1 cellular context compared by ENCODE assay signal in the genomic region with DNA sequence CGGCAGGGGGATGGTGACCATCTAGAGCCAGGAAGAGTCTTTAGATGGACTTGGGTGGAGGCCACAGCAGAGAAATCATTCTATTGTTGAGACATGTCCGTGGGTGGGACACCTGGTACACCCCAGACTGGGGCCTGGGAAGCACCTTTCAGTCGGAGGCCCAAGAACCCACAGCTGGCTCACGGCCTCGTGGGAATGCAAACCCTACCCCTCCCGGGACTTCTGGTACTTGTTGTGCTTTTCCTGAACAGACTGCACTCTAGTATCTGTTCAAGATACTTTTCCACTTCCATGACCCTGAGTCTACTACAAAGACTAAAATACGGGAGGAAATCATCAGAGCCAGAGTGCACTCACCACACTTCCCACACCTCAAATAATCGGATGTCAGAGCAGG.
A peak's percentile ranks its signal among the peaks of the same experiment; 100 is the strongest.
TF ChIP-seq lines count a peak whose summit lies in the region.

No MANE protein-coding gene starts in this region.

TF ChIP-seq in GM12878, 131 proteins besides CTCF, POLR2A, EP300 and RAD21 (continues in another document):
- TF ChIP-seq, protein P1, sequence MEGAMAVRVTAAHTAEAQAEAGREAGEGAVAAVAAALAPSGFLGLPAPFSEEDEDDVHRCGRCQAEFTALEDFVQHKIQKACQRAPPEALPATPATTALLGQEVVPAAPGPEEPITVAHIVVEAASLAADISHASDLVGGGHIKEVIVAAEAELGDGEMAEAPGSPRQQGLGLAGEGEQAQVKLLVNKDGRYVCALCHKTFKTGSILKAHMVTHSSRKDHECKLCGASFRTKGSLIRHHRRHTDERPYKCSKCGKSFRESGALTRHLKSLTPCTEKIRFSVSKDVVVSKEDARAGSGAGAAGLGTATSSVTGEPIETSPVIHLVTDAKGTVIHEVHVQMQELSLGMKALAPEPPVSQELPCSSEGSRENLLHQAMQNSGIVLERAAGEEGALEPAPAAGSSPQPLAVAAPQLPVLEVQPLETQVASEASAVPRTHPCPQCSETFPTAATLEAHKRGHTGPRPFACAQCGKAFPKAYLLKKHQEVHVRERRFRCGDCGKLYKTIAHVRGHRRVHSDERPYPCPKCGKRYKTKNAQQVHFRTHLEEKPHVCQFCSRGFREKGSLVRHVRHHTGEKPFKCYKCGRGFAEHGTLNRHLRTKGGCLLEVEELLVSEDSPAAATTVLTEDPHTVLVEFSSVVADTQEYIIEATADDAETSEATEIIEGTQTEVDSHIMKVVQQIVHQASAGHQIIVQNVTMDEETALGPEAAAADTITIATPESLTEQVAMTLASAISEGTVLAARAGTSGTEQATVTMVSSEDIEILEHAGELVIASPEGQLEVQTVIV (IDR thresholded peaks at IDR 0.05; ENCODE audit: borderline replicate concordance, partially characterized antibody) = no peak
- TF ChIP-seq PAX5 (IDR thresholded peaks at IDR 0.05; ENCODE audit: borderline replicate concordance, low read depth, low read length) (peak; percentile 28; the same call in 1 of the 2 replicates), TAF1 (IDR thresholded peaks at IDR 0.05; ENCODE audit: borderline replicate concordance, low read depth, low read length) (no peak), NFYA (IDR thresholded peaks at IDR 0.05; ENCODE audit: borderline replicate concordance, low read depth, low read length) (no peak), SUPT20H (IDR thresholded peaks at IDR 0.05; ENCODE audit: borderline replicate concordance, control insufficient read depth, low read depth, low read length) (no peak), ZNF622 (IDR thresholded peaks at IDR 0.05) (no peak), ZSCAN29 (IDR thresholded peaks at IDR 0.05) (no peak), HDAC2 (IDR thresholded peaks at IDR 0.05) (no peak), NBN (IDR thresholded peaks at IDR 0.05) (no peak), NRF1 (conservative IDR thresholded peaks at IDR 0.05; ENCODE audit: low read depth, low read length) (no peak), ASH2L (IDR thresholded peaks at IDR 0.05; ENCODE audit: borderline replicate concordance, low read depth) (no peak), IKZF1 (conservative IDR thresholded peaks at IDR 0.05) (peak; percentile 44; the same call in 1 of the 2 replicates), RELA (IDR thresholded peaks at IDR 0.05; ENCODE audit: borderline replicate concordance, partially characterized antibody) (no peak), WRNIP1 (IDR thresholded peaks at IDR 0.05; ENCODE audit: borderline replicate concordance, low read depth, low read length) (no peak), SMAD5 (IDR thresholded peaks at IDR 0.05; ENCODE audit: low read depth) (no peak), FOS (IDR thresholded peaks at IDR 0.05; ENCODE audit: borderline replicate concordance, extremely low read depth, insufficient read length) (no peak), CBX5 (IDR thresholded peaks at IDR 0.05; ENCODE audit: low read depth) (no peak), FOXK2 (IDR thresholded peaks at IDR 0.05) (no peak), SUZ12 (IDR thresholded peaks at IDR 0.05; ENCODE audit: unreplicated experiment) (no peak), ZNF207 (IDR thresholded peaks at IDR 0.05; ENCODE audit: borderline replicate concordance) (no peak), SMAD1 (IDR thresholded peaks at IDR 0.05; ENCODE audit: low read depth, partially characterized antibody) (no peak), TARDBP (IDR thresholded peaks at IDR 0.05; ENCODE audit: borderline replicate concordance) (no peak), BCL11A (IDR thresholded peaks at IDR 0.05; ENCODE audit: low read depth, low read length) (no peak), LARP7 (IDR thresholded peaks at IDR 0.05) (no peak), CEBPB (IDR thresholded peaks at IDR 0.05; ENCODE audit: borderline replicate concordance in 1 of 2, low read depth in 2 of 2, low read length in 2 of 2) (no peak), NR2C2 (IDR thresholded peaks at IDR 0.05; ENCODE audit: borderline replicate concordance, control insufficient read depth, insufficient read length, low read depth) (no peak), YY1 (IDR thresholded peaks at IDR 0.05; ENCODE audit: low read depth, low read length) (no peak), MYC (IDR thresholded peaks at IDR 0.05; ENCODE audit: insufficient read depth, insufficient read length, insufficient replicate concordance, low read length, severe bottlenecking) (no peak), MYB (IDR thresholded peaks at IDR 0.05; ENCODE audit: borderline replicate concordance, low read depth, low read length) (no peak), ZNF274 (IDR thresholded peaks at IDR 0.05; ENCODE audit: insufficient read depth, insufficient read length) (no peak), CREM (IDR thresholded peaks at IDR 0.05; ENCODE audit: low read depth) (0 out of 2 replicates have a peak, but pooled peaks have one; percentile 3), POLR2AphosphoS2 (IDR thresholded peaks at IDR 0.05; ENCODE audit: low read depth, low read length) (no peak), ZBED1 (IDR thresholded peaks at IDR 0.05; ENCODE audit: borderline replicate concordance) (no peak), CHD4 (IDR thresholded peaks at IDR 0.05) (no peak), MEF2B (IDR thresholded peaks at IDR 0.05; ENCODE audit: partially characterized antibody, poor library complexity, severe bottlenecking) (peak; percentile 90)
- TF ChIP-seq, protein P2, sequence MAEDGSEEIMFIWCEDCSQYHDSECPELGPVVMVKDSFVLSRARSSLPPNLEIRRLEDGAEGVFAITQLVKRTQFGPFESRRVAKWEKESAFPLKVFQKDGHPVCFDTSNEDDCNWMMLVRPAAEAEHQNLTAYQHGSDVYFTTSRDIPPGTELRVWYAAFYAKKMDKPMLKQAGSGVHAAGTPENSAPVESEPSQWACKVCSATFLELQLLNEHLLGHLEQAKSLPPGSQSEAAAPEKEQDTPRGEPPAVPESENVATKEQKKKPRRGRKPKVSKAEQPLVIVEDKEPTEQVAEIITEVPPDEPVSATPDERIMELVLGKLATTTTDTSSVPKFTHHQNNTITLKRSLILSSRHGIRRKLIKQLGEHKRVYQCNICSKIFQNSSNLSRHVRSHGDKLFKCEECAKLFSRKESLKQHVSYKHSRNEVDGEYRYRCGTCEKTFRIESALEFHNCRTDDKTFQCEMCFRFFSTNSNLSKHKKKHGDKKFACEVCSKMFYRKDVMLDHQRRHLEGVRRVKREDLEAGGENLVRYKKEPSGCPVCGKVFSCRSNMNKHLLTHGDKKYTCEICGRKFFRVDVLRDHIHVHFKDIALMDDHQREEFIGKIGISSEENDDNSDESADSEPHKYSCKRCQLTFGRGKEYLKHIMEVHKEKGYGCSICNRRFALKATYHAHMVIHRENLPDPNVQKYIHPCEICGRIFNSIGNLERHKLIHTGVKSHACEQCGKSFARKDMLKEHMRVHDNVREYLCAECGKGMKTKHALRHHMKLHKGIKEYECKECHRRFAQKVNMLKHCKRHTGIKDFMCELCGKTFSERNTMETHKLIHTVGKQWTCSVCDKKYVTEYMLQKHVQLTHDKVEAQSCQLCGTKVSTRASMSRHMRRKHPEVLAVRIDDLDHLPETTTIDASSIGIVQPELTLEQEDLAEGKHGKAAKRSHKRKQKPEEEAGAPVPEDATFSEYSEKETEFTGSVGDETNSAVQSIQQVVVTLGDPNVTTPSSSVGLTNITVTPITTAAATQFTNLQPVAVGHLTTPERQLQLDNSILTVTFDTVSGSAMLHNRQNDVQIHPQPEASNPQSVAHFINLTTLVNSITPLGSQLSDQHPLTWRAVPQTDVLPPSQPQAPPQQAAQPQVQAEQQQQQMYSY (CRISPR knock-in tag; IDR thresholded peaks at IDR 0.05) = no peak
- TF ChIP-seq, protein P3, sequence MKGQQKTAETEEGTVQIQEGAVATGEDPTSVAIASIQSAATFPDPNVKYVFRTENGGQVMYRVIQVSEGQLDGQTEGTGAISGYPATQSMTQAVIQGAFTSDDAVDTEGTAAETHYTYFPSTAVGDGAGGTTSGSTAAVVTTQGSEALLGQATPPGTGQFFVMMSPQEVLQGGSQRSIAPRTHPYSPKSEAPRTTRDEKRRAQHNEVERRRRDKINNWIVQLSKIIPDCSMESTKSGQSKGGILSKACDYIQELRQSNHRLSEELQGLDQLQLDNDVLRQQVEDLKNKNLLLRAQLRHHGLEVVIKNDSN (IDR thresholded peaks at IDR 0.05; ENCODE audit: borderline replicate concordance, extremely low read length, insufficient read depth, low read depth, low read length) = no peak
- TF ChIP-seq, protein P4, sequence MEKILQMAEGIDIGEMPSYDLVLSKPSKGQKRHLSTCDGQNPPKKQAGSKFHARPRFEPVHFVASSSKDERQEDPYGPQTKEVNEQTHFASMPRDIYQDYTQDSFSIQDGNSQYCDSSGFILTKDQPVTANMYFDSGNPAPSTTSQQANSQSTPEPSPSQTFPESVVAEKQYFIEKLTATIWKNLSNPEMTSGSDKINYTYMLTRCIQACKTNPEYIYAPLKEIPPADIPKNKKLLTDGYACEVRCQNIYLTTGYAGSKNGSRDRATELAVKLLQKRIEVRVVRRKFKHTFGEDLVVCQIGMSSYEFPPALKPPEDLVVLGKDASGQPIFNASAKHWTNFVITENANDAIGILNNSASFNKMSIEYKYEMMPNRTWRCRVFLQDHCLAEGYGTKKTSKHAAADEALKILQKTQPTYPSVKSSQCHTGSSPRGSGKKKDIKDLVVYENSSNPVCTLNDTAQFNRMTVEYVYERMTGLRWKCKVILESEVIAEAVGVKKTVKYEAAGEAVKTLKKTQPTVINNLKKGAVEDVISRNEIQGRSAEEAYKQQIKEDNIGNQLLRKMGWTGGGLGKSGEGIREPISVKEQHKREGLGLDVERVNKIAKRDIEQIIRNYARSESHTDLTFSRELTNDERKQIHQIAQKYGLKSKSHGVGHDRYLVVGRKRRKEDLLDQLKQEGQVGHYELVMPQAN (conservative IDR thresholded peaks at IDR 0.05) = no peak
- TF ChIP-seq, protein P5, sequence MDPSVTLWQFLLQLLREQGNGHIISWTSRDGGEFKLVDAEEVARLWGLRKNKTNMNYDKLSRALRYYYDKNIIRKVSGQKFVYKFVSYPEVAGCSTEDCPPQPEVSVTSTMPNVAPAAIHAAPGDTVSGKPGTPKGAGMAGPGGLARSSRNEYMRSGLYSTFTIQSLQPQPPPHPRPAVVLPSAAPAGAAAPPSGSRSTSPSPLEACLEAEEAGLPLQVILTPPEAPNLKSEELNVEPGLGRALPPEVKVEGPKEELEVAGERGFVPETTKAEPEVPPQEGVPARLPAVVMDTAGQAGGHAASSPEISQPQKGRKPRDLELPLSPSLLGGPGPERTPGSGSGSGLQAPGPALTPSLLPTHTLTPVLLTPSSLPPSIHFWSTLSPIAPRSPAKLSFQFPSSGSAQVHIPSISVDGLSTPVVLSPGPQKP (IDR thresholded peaks at IDR 0.05; ENCODE audit: low read depth, low read length) = no peak
- TF ChIP-seq, protein P6, sequence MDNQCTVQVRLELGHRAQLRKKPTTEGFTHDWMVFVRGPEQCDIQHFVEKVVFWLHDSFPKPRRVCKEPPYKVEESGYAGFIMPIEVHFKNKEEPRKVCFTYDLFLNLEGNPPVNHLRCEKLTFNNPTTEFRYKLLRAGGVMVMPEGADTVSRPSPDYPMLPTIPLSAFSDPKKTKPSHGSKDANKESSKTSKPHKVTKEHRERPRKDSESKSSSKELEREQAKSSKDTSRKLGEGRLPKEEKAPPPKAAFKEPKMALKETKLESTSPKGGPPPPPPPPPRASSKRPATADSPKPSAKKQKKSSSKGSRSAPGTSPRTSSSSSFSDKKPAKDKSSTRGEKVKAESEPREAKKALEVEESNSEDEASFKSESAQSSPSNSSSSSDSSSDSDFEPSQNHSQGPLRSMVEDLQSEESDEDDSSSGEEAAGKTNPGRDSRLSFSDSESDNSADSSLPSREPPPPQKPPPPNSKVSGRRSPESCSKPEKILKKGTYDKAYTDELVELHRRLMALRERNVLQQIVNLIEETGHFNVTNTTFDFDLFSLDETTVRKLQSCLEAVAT (IDR thresholded peaks at IDR 0.05) = no peak
- TF ChIP-seq, protein P7, sequence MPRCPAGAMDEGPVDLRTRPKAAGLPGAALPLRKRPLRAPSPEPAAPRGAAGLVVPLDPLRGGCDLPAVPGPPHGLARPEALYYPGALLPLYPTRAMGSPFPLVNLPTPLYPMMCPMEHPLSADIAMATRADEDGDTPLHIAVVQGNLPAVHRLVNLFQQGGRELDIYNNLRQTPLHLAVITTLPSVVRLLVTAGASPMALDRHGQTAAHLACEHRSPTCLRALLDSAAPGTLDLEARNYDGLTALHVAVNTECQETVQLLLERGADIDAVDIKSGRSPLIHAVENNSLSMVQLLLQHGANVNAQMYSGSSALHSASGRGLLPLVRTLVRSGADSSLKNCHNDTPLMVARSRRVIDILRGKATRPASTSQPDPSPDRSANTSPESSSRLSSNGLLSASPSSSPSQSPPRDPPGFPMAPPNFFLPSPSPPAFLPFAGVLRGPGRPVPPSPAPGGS (IDR thresholded peaks at IDR 0.05; ENCODE audit: borderline replicate concordance, insufficient read depth, low read depth, low read length, poor library complexity, severe bottlenecking) = peak; percentile 79
- TF ChIP-seq, protein P8, sequence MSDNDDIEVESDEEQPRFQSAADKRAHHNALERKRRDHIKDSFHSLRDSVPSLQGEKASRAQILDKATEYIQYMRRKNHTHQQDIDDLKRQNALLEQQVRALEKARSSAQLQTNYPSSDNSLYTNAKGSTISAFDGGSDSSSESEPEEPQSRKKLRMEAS (IDR thresholded peaks at IDR 0.05; ENCODE audit: low read depth, low read length) = no peak
- TF ChIP-seq, protein P9, sequence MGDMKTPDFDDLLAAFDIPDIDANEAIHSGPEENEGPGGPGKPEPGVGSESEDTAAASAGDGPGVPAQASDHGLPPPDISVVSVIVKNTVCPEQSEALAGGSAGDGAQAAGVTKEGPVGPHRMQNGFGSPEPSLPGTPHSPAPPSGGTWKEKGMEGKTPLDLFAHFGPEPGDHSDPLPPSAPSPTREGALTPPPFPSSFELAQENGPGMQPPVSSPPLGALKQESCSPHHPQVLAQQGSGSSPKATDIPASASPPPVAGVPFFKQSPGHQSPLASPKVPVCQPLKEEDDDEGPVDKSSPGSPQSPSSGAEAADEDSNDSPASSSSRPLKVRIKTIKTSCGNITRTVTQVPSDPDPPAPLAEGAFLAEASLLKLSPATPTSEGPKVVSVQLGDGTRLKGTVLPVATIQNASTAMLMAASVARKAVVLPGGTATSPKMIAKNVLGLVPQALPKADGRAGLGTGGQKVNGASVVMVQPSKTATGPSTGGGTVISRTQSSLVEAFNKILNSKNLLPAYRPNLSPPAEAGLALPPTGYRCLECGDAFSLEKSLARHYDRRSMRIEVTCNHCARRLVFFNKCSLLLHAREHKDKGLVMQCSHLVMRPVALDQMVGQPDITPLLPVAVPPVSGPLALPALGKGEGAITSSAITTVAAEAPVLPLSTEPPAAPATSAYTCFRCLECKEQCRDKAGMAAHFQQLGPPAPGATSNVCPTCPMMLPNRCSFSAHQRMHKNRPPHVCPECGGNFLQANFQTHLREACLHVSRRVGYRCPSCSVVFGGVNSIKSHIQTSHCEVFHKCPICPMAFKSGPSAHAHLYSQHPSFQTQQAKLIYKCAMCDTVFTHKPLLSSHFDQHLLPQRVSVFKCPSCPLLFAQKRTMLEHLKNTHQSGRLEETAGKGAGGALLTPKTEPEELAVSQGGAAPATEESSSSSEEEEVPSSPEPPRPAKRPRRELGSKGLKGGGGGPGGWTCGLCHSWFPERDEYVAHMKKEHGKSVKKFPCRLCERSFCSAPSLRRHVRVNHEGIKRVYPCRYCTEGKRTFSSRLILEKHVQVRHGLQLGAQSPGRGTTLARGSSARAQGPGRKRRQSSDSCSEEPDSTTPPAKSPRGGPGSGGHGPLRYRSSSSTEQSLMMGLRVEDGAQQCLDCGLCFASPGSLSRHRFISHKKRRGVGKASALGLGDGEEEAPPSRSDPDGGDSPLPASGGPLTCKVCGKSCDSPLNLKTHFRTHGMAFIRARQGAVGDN (IDR thresholded peaks at IDR 0.05) = no peak
